8 cellular contexts compared by ENCODE assay signal in genomic region chrX:37846558-37846933, GRCh38. TPM values are rescaled to one million over a fixed set of nuclear protein-coding genes. Genes with fewer than 3 reads are reported as not detected.
DNase-seq lines count a peak whose midpoint lies in the region; TF ChIP-seq lines count a peak whose summit lies in the region.

No MANE protein-coding gene starts in this region.

- H3K9me3 ChIP-seq in iPS-20b (ENCODE audit: insufficient read depth, low read depth, low read length) = no peaks in the 10 kb centered on the region
- peaks cover 0 to 3% (median 0%) of the 10 kb centered on the region in 4 donors for H3K9me3 ChIP-seq in stomach

- no peak for TF ChIP-seq EP300 in stomach (IDR thresholded peaks at IDR 0.05)

- no peaks in the 10 kb centered on the region for H3K9me3 Mint-ChIP-seq in T-helper 1 cell treated with Interleukin-12 subunit alpha and Interleukin-12 subunit beta and Interleukin-4 antibody, amounts not matched to agents 30 μg/mL and 1 μg/mL, for 36 hours
- no peaks in the 10 kb centered on the region for H3K9me3 Mint-ChIP-seq in activated naive CD8-positive, alpha-beta T cell (ENCODE audit: low read depth)

- H3K4me3 Mint-ChIP-seq in T-helper 1 cell treated with Interleukin-12 subunit alpha and Interleukin-12 subunit beta and Interleukin-4 antibody, amounts not matched to agents 30 μg/mL and 1 μg/mL, for 36 hours = peak overlapping the region; percentile 72
- peak overlapping the region; percentile 84 for H3K4me3 Mint-ChIP-seq in activated naive CD8-positive, alpha-beta T cell

- DNase-seq in T-helper 1 cell (no peak), stomach (no peak), dedifferentiated amniotic fluid mesenchymal stem cell (ENCODE audit: extremely low spot score) (no peak), NCI-H2081 treated with DMSO at 0.1 percent for 48 hours (lab: John Stamatoyannopoulos, UW) (no peak), RPMI8226 (no peak)

- H3K27ac ChIP-seq in iPS-20b (ENCODE audit: low read length) (no peak overlapping the region), stomach (peak overlapping the region in 4 of 5 donors; percentile 87 to 92 (median 91))

- TF ChIP-seq POLR2A in stomach (IDR thresholded peaks at IDR 0.05) = no peak

- H3K27me3 ChIP-seq in iPS-20b (ENCODE audit: insufficient read depth, low read length) (no peaks in the 10 kb centered on the region), stomach (peaks cover 0 to 5% (median 0%) of the 10 kb centered on the region in 3 donors)

- TF ChIP-seq CTCF in stomach (IDR thresholded peaks at IDR 0.05) = no peak

- H3K4me1 Mint-ChIP-seq in T-helper 1 cell treated with Interleukin-12 subunit alpha and Interleukin-12 subunit beta and Interleukin-4 antibody, amounts not matched to agents 30 μg/mL and 1 μg/mL, for 36 hours (ENCODE audit: low read depth) = peaks cover 9% of the 10 kb centered on the region
- H3K4me1 Mint-ChIP-seq in activated naive CD8-positive, alpha-beta T cell (ENCODE audit: low read depth) = peaks cover 42% of the 10 kb centered on the region

- H3K36me3 ChIP-seq in iPS-20b (ENCODE audit: insufficient read depth, low read depth, low read length) (no peaks in the 10 kb centered on the region), stomach (peaks cover 0 to under 1% (median 0%) of the 10 kb centered on the region in 4 donors)

- 6 to 23% (median 18%) methylated on average over 1 of the region's 1 CpG for WGBS in stomach, 5 donors

- H3K4me1 ChIP-seq in iPS-20b (ENCODE audit: insufficient read depth, low read length) (no peaks in the 10 kb centered on the region), stomach (peaks cover 0 to 9% (median 0%) of the 10 kb centered on the region in 4 donors)

- H3K9ac ChIP-seq in iPS-20b (ENCODE audit: low read depth, low read length) = peak overlapping the region; percentile 79; the same call in 1 of the 2 replicates

- H3K36me3 Mint-ChIP-seq in T-helper 1 cell treated with Interleukin-12 subunit alpha and Interleukin-12 subunit beta and Interleukin-4 antibody, amounts not matched to agents 30 μg/mL and 1 μg/mL, for 36 hours (ENCODE audit: low read depth) = peaks cover 4% of the 10 kb centered on the region
- H3K36me3 Mint-ChIP-seq in activated naive CD8-positive, alpha-beta T cell = no peaks in the 10 kb centered on the region

- H3K4me3 ChIP-seq in iPS-20b (ENCODE audit: low read length) (peak overlapping the region; percentile 73), stomach (peak overlapping the region; percentile 60 to 81 (median 68))

- peak overlapping the region; percentile 79 for H3K27ac Mint-ChIP-seq in T-helper 1 cell treated with Interleukin-12 subunit alpha and Interleukin-12 subunit beta and Interleukin-4 antibody, amounts not matched to agents 30 μg/mL and 1 μg/mL, for 36 hours
- H3K27ac Mint-ChIP-seq in activated naive CD8-positive, alpha-beta T cell = peak overlapping the region; percentile 91

- no peaks in the 10 kb centered on the region for H3K27me3 Mint-ChIP-seq in T-helper 1 cell treated with Interleukin-12 subunit alpha and Interleukin-12 subunit beta and Interleukin-4 antibody, amounts not matched to agents 30 μg/mL and 1 μg/mL, for 36 hours (ENCODE audit: low read depth)
- no peaks in the 10 kb centered on the region for H3K27me3 Mint-ChIP-seq in activated naive CD8-positive, alpha-beta T cell

- intact Hi-C loops in stomach (cut with DNase I; ENCODE audit: low total_unique reads) = no loop called here

RNA-seq across cellular contexts. Expression of gene DYNLT3, which starts 0.8 kb away (rescaled TPM):
- 10 to 100 TPM in 4 of 5 donors, 1 to 10 TPM in 1; 8.2 to 47.0 (median 14.7) TPM for total RNA-seq in stomach
- polyA plus RNA-seq in stomach = 10 to 100 TPM; 20.6 to 41.2 (median 35.5) TPM
